ENCODE assay signal across 9 cellular contexts in genomic region chr20:34808583-34808982, GRCh38.
"Had no signal": no experiment of that assay in that cellular context is flagged by ENCODE, and none has a peak within 500 bp of the region (broad histone marks: within the 10 kb centered on the region; RNA-seq: fewer than 3 reads in every experiment).

No MANE protein-coding gene starts in this region.

- H3K4me3 ChIP-seq: GM23248, HAP-1, K562 had no signal

- H3K9ac ChIP-seq: GM23248 had no signal

- ATAC-seq: HCT116, K562 had no signal

- H3K9me3 ChIP-seq: HAP-1 had no signal

- H2AFZ ChIP-seq: GM23248 had no signal

- H3K27ac ChIP-seq: GM23248, HL-60 had no signal

- H3K36me3 ChIP-seq: HAP-1 had no signal

- DNase-seq: GM23248, GOT3, H7, IMR-90, KG1 had no signal

- FAIRE-seq: K562 had no signal
